20 cellular contexts compared by ENCODE assay signal in genomic region chr1:229192851-229193250, GRCh38.
"Had no signal": no experiment of that assay in that cellular context is flagged by ENCODE, and none has a peak within 500 bp of the region (broad histone marks: within the 10 kb centered on the region; RNA-seq: fewer than 3 reads in every experiment).

No MANE protein-coding gene starts in this region.

- H3K4me1 Mint-ChIP-seq: activated T-helper 17 cell treated with anti-CD3 and anti-CD28 coated beads, Interleukin-2, amount 50 U/mL, for 72 hours; nephron; stimulated activated memory B cell treated with anti-CD40 and anti-IgM and Interleukin-4, amounts not matched to agents 10 μg/mL and 1 μg/mL and 100 μg/mL, for 72 hours had no signal

- H3K4me3 Mint-ChIP-seq: activated CD4-positive, alpha-beta T cell treated with anti-CD3 and anti-CD28 coated beads, Interleukin-2, amount 10 ng/mL, durations not matched to agents 24 days and 14 days; activated CD8-positive, alpha-beta T cell treated with anti-CD3 and anti-CD28 coated beads for 36 hours; activated naive CD8-positive, alpha-beta T cell treated with anti-CD3 and anti-CD28 coated beads, Interleukin-2, amount 10 ng/mL, durations not matched to agents 7 days and 5 days; activated T-helper 17 cell treated with anti-CD3 and anti-CD28 coated beads, Interleukin-2, amount 50 U/mL, for 72 hours; endodermal cell; nephron; stimulated activated memory B cell treated with anti-CD40 and anti-IgM and Interleukin-4, amounts not matched to agents 10 μg/mL and 1 μg/mL and 100 μg/mL, for 72 hours had no signal

- DNase-seq: activated CD4-positive, alpha-beta T cell treated with anti-CD3 and anti-CD28 coated beads, Interleukin-2, amount 10 ng/mL, durations not matched to agents 24 days and 14 days; activated CD8-positive, alpha-beta T cell treated with anti-CD3 and anti-CD28 coated beads for 36 hours; activated naive CD4-positive, alpha-beta T cell treated with Interleukin-2 at 50 U/mL for 16 hours; activated naive CD8-positive, alpha-beta T cell treated with anti-CD3 and anti-CD28 coated beads, Interleukin-2, amount 10 ng/mL, durations not matched to agents 7 days and 5 days; activated T-cell treated with anti-CD3 and anti-CD28 coated beads, Interleukin-2, amount 50 U/mL, for 1 hour; amygdala; endodermal cell; foreskin fibroblast; left cardiac atrium; lower lobe of right lung; nucleus accumbens; posterior cingulate gyrus; sigmoid colon; stimulated activated CD4-positive, alpha-beta T cell treated with anti-CD3 and anti-CD28 coated beads, Interleukin-4, amount 100 ng/mL, for 4 hours; T1000; testis; upper lobe of left lung had no signal

- H3K9me3 Mint-ChIP-seq: activated CD4-positive, alpha-beta T cell treated with anti-CD3 and anti-CD28 coated beads, Interleukin-2, amount 10 ng/mL, durations not matched to agents 24 days and 14 days; activated CD8-positive, alpha-beta T cell treated with anti-CD3 and anti-CD28 coated beads for 36 hours; activated naive CD8-positive, alpha-beta T cell treated with anti-CD3 and anti-CD28 coated beads, Interleukin-2, amount 10 ng/mL, durations not matched to agents 7 days and 5 days; activated T-helper 17 cell treated with anti-CD3 and anti-CD28 coated beads, Interleukin-2, amount 50 U/mL, for 72 hours; endodermal cell; nephron; stimulated activated memory B cell treated with anti-CD40 and anti-IgM and Interleukin-4, amounts not matched to agents 10 μg/mL and 1 μg/mL and 100 μg/mL, for 72 hours had no signal

- ATAC-seq: stimulated activated memory B cell treated with anti-CD40 and anti-IgM and Interleukin-4, amounts not matched to agents 10 μg/mL and 1 μg/mL and 100 μg/mL, for 72 hours had no signal

- H3K36me3 Mint-ChIP-seq: activated naive CD8-positive, alpha-beta T cell treated with anti-CD3 and anti-CD28 coated beads, Interleukin-2, amount 10 ng/mL, durations not matched to agents 7 days and 5 days; stimulated activated memory B cell treated with anti-CD40 and anti-IgM and Interleukin-4, amounts not matched to agents 10 μg/mL and 1 μg/mL and 100 μg/mL, for 72 hours had no signal

- H3K27me3 Mint-ChIP-seq: activated CD8-positive, alpha-beta T cell treated with anti-CD3 and anti-CD28 coated beads for 36 hours; activated T-helper 17 cell treated with anti-CD3 and anti-CD28 coated beads, Interleukin-2, amount 50 U/mL, for 72 hours had no signal

- H3K27ac Mint-ChIP-seq: activated CD4-positive, alpha-beta T cell treated with anti-CD3 and anti-CD28 coated beads, Interleukin-2, amount 10 ng/mL, durations not matched to agents 24 days and 14 days; activated CD8-positive, alpha-beta T cell treated with anti-CD3 and anti-CD28 coated beads for 36 hours; activated naive CD8-positive, alpha-beta T cell treated with anti-CD3 and anti-CD28 coated beads, Interleukin-2, amount 10 ng/mL, durations not matched to agents 7 days and 5 days; activated T-helper 17 cell treated with anti-CD3 and anti-CD28 coated beads, Interleukin-2, amount 50 U/mL, for 72 hours; endodermal cell; stimulated activated memory B cell treated with anti-CD40 and anti-IgM and Interleukin-4, amounts not matched to agents 10 μg/mL and 1 μg/mL and 100 μg/mL, for 72 hours had no signal
